ENCODE assay signal across 22 cellular contexts in the genomic region with DNA sequence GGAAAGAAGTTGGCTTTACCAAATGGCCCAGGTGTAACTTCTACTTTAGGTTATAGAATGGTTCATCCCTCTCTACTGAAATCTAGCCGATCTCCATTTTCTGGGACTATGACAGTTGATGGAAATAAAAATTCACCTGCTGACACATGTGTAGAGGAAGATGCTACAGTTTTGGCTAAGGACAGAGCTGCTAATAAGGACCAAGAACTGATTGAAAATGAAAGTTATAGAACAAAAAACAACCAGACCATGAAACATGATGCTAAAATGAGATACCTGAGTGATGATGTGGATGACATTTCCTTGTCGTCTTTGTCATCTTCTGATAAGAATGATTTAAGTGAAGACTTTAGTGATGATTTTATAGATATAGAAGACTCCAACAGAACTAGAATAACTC. TPM values are rescaled to one million over a fixed set of nuclear protein-coding genes. Genes with fewer than 3 reads are reported as not detected.
DNase-seq lines count a peak whose midpoint lies in the region; ATAC-seq, FAIRE-seq and TF ChIP-seq lines count a peak whose summit lies in the region.
"Had no signal": no experiment of that assay in that cellular context is flagged by ENCODE, and none has a peak within 500 bp of the region (broad histone marks: within the 10 kb centered on the region; RNA-seq: fewer than 3 reads in every experiment).

No MANE protein-coding gene starts in this region.

- POLR2A ChIA-PET in naive thymus-derived CD4-positive, alpha-beta T cell (lab: Charles Lee) = no interaction called here
- POLR2A ChIA-PET in A673 (lab: Charles Lee; ENCODE audit: low non-redundant PET) = no interaction called here

- H3K4me3 Mint-ChIP-seq in activated CD4-positive, alpha-beta T cell treated with anti-CD3 and anti-CD28 coated beads, Interleukin-2, amount 10 ng/mL, durations not matched to agents 24 days and 14 days = no peak overlapping the region
- H3K4me3 Mint-ChIP-seq in activated T-helper 1 cell treated with anti-CD3 and anti-CD28 coated beads, Interleukin-12 subunit alpha, Interleukin-12 subunit beta, Interleukin-2, Interleukin-4 antibody, amounts not matched to agents 30 ng/mL and 10 ng/mL and 1 ng/mL, durations not matched to agents 14 hours and 24 hours and 36 hours = no peak overlapping the region
- no peak overlapping the region for H3K4me3 Mint-ChIP-seq in naive thymus-derived CD4-positive, alpha-beta T cell

- DNase-seq in activated CD4-positive, alpha-beta T cell treated with anti-CD3 and anti-CD28 coated beads, Interleukin-2, amount 10 ng/mL, durations not matched to agents 24 days and 14 days = no peak
- DNase-seq in activated CD4-positive, alpha-beta T cell treated with anti-CD3 and anti-CD28 coated beads for 4 hours = no peak
- DNase-seq in D721Med (ENCODE audit: insufficient read length, low spot score) (no peak), A673 (ENCODE audit: low spot score) (no peak), NCI-H1105 (lab: John Stamatoyannopoulos, UW) (no peak)
- no peak for DNase-seq in activated T-helper 1 cell treated with anti-CD3 and anti-CD28 coated beads, Interleukin-12 subunit alpha, Interleukin-12 subunit beta, Interleukin-2, Interleukin-4 antibody, amounts not matched to agents 30 ng/mL and 10 ng/mL and 1 ng/mL, durations not matched to agents 14 hours and 24 hours and 36 hours (ENCODE audit: low spot score)
- no peak for DNase-seq in naive thymus-derived CD4-positive, alpha-beta T cell
- DNase-seq: 8988T, adrenal gland, body of pancreas, dermis blood vessel endothelial cell, DMS53, mesendoderm, NCI-H1092, NCI-H187 treated with DMSO at 0.1 percent for 48 hours, NCI-H526, nucleus accumbens, SJCRH30 had no signal

- H3K4me3 ChIP-seq in naive thymus-derived CD4-positive, alpha-beta T cell (ENCODE audit: low read length) = no peak overlapping the region
- no peak overlapping the region for H3K4me3 ChIP-seq in A673 (ENCODE audit: low read depth, low read length, poor library complexity, severe bottlenecking)
- H3K4me3 ChIP-seq: adrenal gland, body of pancreas, SJCRH30, tibial nerve had no signal

- H3K9me3 ChIP-seq in naive thymus-derived CD4-positive, alpha-beta T cell (ENCODE audit: control insufficient read depth in 2 of 3, low read length in 3 of 3) = no peaks in the 10 kb centered on the region
- no peaks in the 10 kb centered on the region for H3K9me3 ChIP-seq in A673 (ENCODE audit: low read depth, low read length, poor library complexity, severe bottlenecking)
- H3K9me3 ChIP-seq: adrenal gland, body of pancreas, SJCRH30, tibial nerve had no signal

- ATAC-seq in naive thymus-derived CD4-positive, alpha-beta T cell = no peak
- no peak for ATAC-seq in HG02759 (IDR thresholded peaks at IDR 0.05; ENCODE audit: unreplicated experiment)
- ATAC-seq: body of pancreas, left lobe of liver had no signal

- intact Hi-C loops in activated CD4-positive, alpha-beta T cell treated with anti-CD3 and anti-CD28 coated beads, Interleukin-2, amount 10 ng/mL, durations not matched to agents 24 days and 14 days (cut with micrococcal nuclease) = no loop called here
- intact Hi-C loops in activated T-helper 1 cell treated with anti-CD3 and anti-CD28 coated beads, Interleukin-12 subunit alpha, Interleukin-12 subunit beta, Interleukin-2, Interleukin-4 antibody, amounts not matched to agents 30 ng/mL and 10 ng/mL and 1 ng/mL, durations not matched to agents 14 hours and 24 hours and 36 hours (cut with micrococcal nuclease) = no loop called here
- intact Hi-C loops in naive thymus-derived CD4-positive, alpha-beta T cell (cut with micrococcal nuclease) = no loop called here
- intact Hi-C loops in A673 (cut with micrococcal nuclease; ENCODE audit: unreplicated experiment) = loop anchor here (2.0 to 10.0 kb wide), 2 partner anchors 107 to 343 kb away; no protein-coding TSS in a partner anchor

- peak; percentile 75 for FAIRE-seq in D721Med (lab: Jason Lieb, UNC)
- FAIRE-seq: G401.6 had no signal

- no TSS peak for BruUV-seq in A673 (replicated peaks; lab: Mats Ljungman, UMichigan)

- peak overlapping the region; percentile 43 for H3K27ac Mint-ChIP-seq in activated CD4-positive, alpha-beta T cell treated with anti-CD3 and anti-CD28 coated beads, Interleukin-2, amount 10 ng/mL, durations not matched to agents 24 days and 14 days
- H3K27ac Mint-ChIP-seq in activated T-helper 1 cell treated with anti-CD3 and anti-CD28 coated beads, Interleukin-12 subunit alpha, Interleukin-12 subunit beta, Interleukin-2, Interleukin-4 antibody, amounts not matched to agents 30 ng/mL and 10 ng/mL and 1 ng/mL, durations not matched to agents 14 hours and 24 hours and 36 hours = peak overlapping the region; percentile 14
- peak overlapping the region in 6 of 9 donors; percentile 13 to 82 (median 59) for H3K27ac Mint-ChIP-seq in naive thymus-derived CD4-positive, alpha-beta T cell

- H3K36me3 Mint-ChIP-seq in activated CD4-positive, alpha-beta T cell treated with anti-CD3 and anti-CD28 coated beads, Interleukin-2, amount 10 ng/mL, durations not matched to agents 24 days and 14 days (ENCODE audit: low read depth) = peaks cover 28% of the 10 kb centered on the region
- H3K36me3 Mint-ChIP-seq in activated T-helper 1 cell treated with anti-CD3 and anti-CD28 coated beads, Interleukin-12 subunit alpha, Interleukin-12 subunit beta, Interleukin-2, Interleukin-4 antibody, amounts not matched to agents 30 ng/mL and 10 ng/mL and 1 ng/mL, durations not matched to agents 14 hours and 24 hours and 36 hours (ENCODE audit: low read depth) = peaks cover 26% of the 10 kb centered on the region
- H3K36me3 Mint-ChIP-seq in naive thymus-derived CD4-positive, alpha-beta T cell = peaks cover 0 to 27% (median 10%) of the 10 kb centered on the region in 5 donors

- no peaks in the 10 kb centered on the region for H3K27me3 ChIP-seq in naive thymus-derived CD4-positive, alpha-beta T cell (ENCODE audit: control insufficient read depth in 2 of 2, insufficient read depth in 2 of 2, low read length in 2 of 2)
- H3K27me3 ChIP-seq in A673 (replicated peaks; ENCODE audit: insufficient read depth, low read depth, low read length, poor library complexity) = no peaks in the 10 kb centered on the region
- H3K27me3 ChIP-seq: adrenal gland, body of pancreas, SJCRH30, tibial nerve had no signal

- TF ChIP-seq CTCF in D721Med (IDR thresholded peaks at IDR 0.05; ENCODE audit: insufficient read depth, missing control alignments) (no peak), A673 (conservative IDR thresholded peaks at IDR 0.05; ENCODE audit: low read depth, low read length) (no peak)

- no peaks in the 10 kb centered on the region for H3K27me3 Mint-ChIP-seq in activated CD4-positive, alpha-beta T cell treated with anti-CD3 and anti-CD28 coated beads, Interleukin-2, amount 10 ng/mL, durations not matched to agents 24 days and 14 days
- H3K27me3 Mint-ChIP-seq in activated T-helper 1 cell treated with anti-CD3 and anti-CD28 coated beads, Interleukin-12 subunit alpha, Interleukin-12 subunit beta, Interleukin-2, Interleukin-4 antibody, amounts not matched to agents 30 ng/mL and 10 ng/mL and 1 ng/mL, durations not matched to agents 14 hours and 24 hours and 36 hours (ENCODE audit: insufficient read depth) = no peaks in the 10 kb centered on the region
- H3K27me3 Mint-ChIP-seq in naive thymus-derived CD4-positive, alpha-beta T cell = no peaks in the 10 kb centered on the region

- H3K36me3 ChIP-seq in naive thymus-derived CD4-positive, alpha-beta T cell (ENCODE audit: control insufficient read depth in 2 of 3, insufficient read depth in 3 of 3, low read length in 3 of 3) = peaks cover 0 to 23% (median 0%) of the 10 kb centered on the region in 3 experiments
- peaks cover 13% of the 10 kb centered on the region for H3K36me3 ChIP-seq in A673 (ENCODE audit: insufficient read depth, low read length, poor library complexity, severe bottlenecking)

- peaks cover 22% of the 10 kb centered on the region for H3K4me1 Mint-ChIP-seq in activated CD4-positive, alpha-beta T cell treated with anti-CD3 and anti-CD28 coated beads, Interleukin-2, amount 10 ng/mL, durations not matched to agents 24 days and 14 days
- peaks cover 38% of the 10 kb centered on the region for H3K4me1 Mint-ChIP-seq in activated T-helper 1 cell treated with anti-CD3 and anti-CD28 coated beads, Interleukin-12 subunit alpha, Interleukin-12 subunit beta, Interleukin-2, Interleukin-4 antibody, amounts not matched to agents 30 ng/mL and 10 ng/mL and 1 ng/mL, durations not matched to agents 14 hours and 24 hours and 36 hours (ENCODE audit: low read depth)
- H3K4me1 Mint-ChIP-seq in naive thymus-derived CD4-positive, alpha-beta T cell = peaks cover 27 to 64% (median 40%) of the 10 kb centered on the region in 7 donors

- H3K9me3 Mint-ChIP-seq in activated CD4-positive, alpha-beta T cell treated with anti-CD3 and anti-CD28 coated beads, Interleukin-2, amount 10 ng/mL, durations not matched to agents 24 days and 14 days = no peaks in the 10 kb centered on the region
- H3K9me3 Mint-ChIP-seq in activated T-helper 1 cell treated with anti-CD3 and anti-CD28 coated beads, Interleukin-12 subunit alpha, Interleukin-12 subunit beta, Interleukin-2, Interleukin-4 antibody, amounts not matched to agents 30 ng/mL and 10 ng/mL and 1 ng/mL, durations not matched to agents 14 hours and 24 hours and 36 hours = no peaks in the 10 kb centered on the region
- H3K9me3 Mint-ChIP-seq in naive thymus-derived CD4-positive, alpha-beta T cell = no peaks in the 10 kb centered on the region

- no peaks in the 10 kb centered on the region for H3K4me1 ChIP-seq in naive thymus-derived CD4-positive, alpha-beta T cell (ENCODE audit: control insufficient read depth in 2 of 2, insufficient read depth in 2 of 2, low read length in 2 of 2)
- no peaks in the 10 kb centered on the region for H3K4me1 ChIP-seq in A673 (ENCODE audit: insufficient read depth, low read length, poor library complexity, severe bottlenecking)
- H3K4me1 ChIP-seq: adrenal gland, body of pancreas, SJCRH30 had no signal

- CTCF ChIA-PET in naive thymus-derived CD4-positive, alpha-beta T cell (lab: Charles Lee) = interaction anchor here (0.9 to 1.1 kb wide), 2 partner anchors 107 to 168 kb away, joined by 3 to 5 read pairs; no protein-coding TSS in a partner anchor
- CTCF ChIA-PET in A673 (lab: Charles Lee) = no interaction called here

- no peak overlapping the region for H3K27ac ChIP-seq in naive thymus-derived CD4-positive, alpha-beta T cell (ENCODE audit: low read depth, low read length)
- no peak overlapping the region for H3K27ac ChIP-seq in A673 (ENCODE audit: low read depth, low read length, poor library complexity, severe bottlenecking)
- H3K27ac ChIP-seq: adrenal gland, body of pancreas, SJCRH30, tibial nerve had no signal

RNA-seq across cellular contexts. Expression of gene CCSER2, which starts 43.6 kb away (rescaled TPM):
- 42.9 and 45.6 TPM in 2 replicates for total RNA-seq in activated CD4-positive, alpha-beta T cell treated with anti-CD3 and anti-CD28 coated beads, Interleukin-2, amount 10 ng/mL, durations not matched to agents 24 days and 14 days
- total RNA-seq in activated T-helper 1 cell treated with anti-CD3 and anti-CD28 coated beads, Interleukin-12 subunit alpha, Interleukin-12 subunit beta, Interleukin-2, Interleukin-4 antibody, amounts not matched to agents 30 ng/mL and 10 ng/mL and 1 ng/mL, durations not matched to agents 14 hours and 24 hours and 36 hours = 52.3 and 53.6 TPM in 2 replicates
- total RNA-seq in naive thymus-derived CD4-positive, alpha-beta T cell = 100 to 1,000 TPM in 3 of 5 experiments, 10 to 100 TPM in 2; 91.1 to 133 (median 114) TPM
- polyA plus RNA-seq in naive thymus-derived CD4-positive, alpha-beta T cell = 10 to 100 TPM; 59.1 to 85.3 TPM
- 44.1 and 44.4 TPM in 2 replicates for total RNA-seq in A673 (2021)
